27 cellular contexts compared by ENCODE assay signal in the genomic region with DNA sequence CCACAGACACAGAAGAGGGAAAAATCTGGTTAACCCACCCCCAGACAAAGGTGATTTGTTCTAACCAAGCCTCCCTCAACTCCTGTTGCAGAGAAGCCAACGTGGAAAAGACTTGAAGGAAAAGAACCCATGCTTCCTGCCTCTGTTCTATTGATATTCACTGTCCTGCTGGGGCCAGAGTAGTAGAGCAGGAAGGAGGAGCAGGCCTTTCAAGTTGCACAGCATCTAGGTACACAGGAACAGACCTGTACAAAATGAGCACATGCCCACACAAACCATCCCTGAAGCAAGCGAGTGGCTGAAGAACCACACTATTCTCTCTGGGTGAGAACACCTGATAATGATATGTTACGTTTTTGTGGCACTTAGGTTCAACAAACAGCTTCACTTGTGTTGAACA. TPM values are rescaled to one million over a fixed set of nuclear protein-coding genes. Genes with fewer than 3 reads are reported as not detected.
A peak's percentile ranks its signal among the peaks of the same experiment; 100 is the strongest.
DNase-seq lines count a peak whose midpoint lies in the region; ATAC-seq and TF ChIP-seq lines count a peak whose summit lies in the region.
"Had no signal": no experiment of that assay in that cellular context is flagged by ENCODE, and none has a peak within 500 bp of the region (broad histone marks: within the 10 kb centered on the region; RNA-seq: fewer than 3 reads in every experiment).

No MANE protein-coding gene starts in this region.

- DNase-seq in activated naive CD4-positive, alpha-beta T cell treated with anti-CD3 and anti-CD28 coated beads for 36 hours = no peak
- DNase-seq in activated naive CD4-positive, alpha-beta T cell treated with anti-CD3 and anti-CD28 coated beads, Interleukin-2, amount 50 U/mL, for 16 hours = no peak
- DNase-seq in activated CD8-positive, alpha-beta T cell treated with anti-CD3 and anti-CD28 coated beads for 36 hours = no peak
- DNase-seq in effector memory CD8-positive, alpha-beta T cell = no peak
- DNase-seq in T1000 (lab: John Stamatoyannopoulos, UW) = no peak
- DNase-seq in left lobe of liver (ENCODE audit: low spot score) = no peak
- DNase-seq: activated effector memory CD4-positive, alpha-beta T cell treated with anti-CD3 and anti-CD28 coated beads, Interleukin-2, amount 50 U/mL, for 16 hours; cerebellar nuclear complex; effector CD4-positive, alpha-beta T cell; GOT3; islet precursor cell; NCI-H1417; NCI-H2107; NCI-H510A; NK-92 treated with Interleukin-12 subunit alpha and Interleukin-12 subunit beta, amount 100 ng/mL, for 24 hours; SIG-M5; sigmoid colon; stimulated activated CD8-positive, alpha-beta memory T cell treated with anti-CD3 and anti-CD28 coated beads, Interleukin-4, amount 100 ng/mL, for 48 hours; WERI-Rb-1 had no signal

- no peak overlapping the region for H3K4me3 ChIP-seq in subcutaneous abdominal adipose tissue (ENCODE audit: low read depth in 1 of 5, low read length in 5 of 5)
- H3K4me3 ChIP-seq: MG63, sigmoid colon, suprapubic skin, uterus had no signal

- H3K9ac ChIP-seq in subcutaneous abdominal adipose tissue (ENCODE audit: low read length in 5 of 5) = no peak overlapping the region

- H3K27me3 Mint-ChIP-seq in activated naive CD4-positive, alpha-beta T cell treated with anti-CD3 and anti-CD28 coated beads for 36 hours (ENCODE audit: low read depth) = no peaks in the 10 kb centered on the region
- H3K27me3 Mint-ChIP-seq in activated CD8-positive, alpha-beta T cell treated with anti-CD3 and anti-CD28 coated beads for 36 hours = no peaks in the 10 kb centered on the region
- H3K27me3 Mint-ChIP-seq in effector memory CD8-positive, alpha-beta T cell = no peaks in the 10 kb centered on the region

- H3K9me3 ChIP-seq in subcutaneous abdominal adipose tissue (ENCODE audit: control insufficient read depth in 5 of 5, low read length in 5 of 5) = no peaks in the 10 kb centered on the region
- H3K9me3 ChIP-seq: MG63, sigmoid colon, suprapubic skin, uterus had no signal

- peaks cover 99% of the 10 kb centered on the region for H3K4me1 Mint-ChIP-seq in activated naive CD4-positive, alpha-beta T cell treated with anti-CD3 and anti-CD28 coated beads for 36 hours (ENCODE audit: low read depth)
- H3K4me1 Mint-ChIP-seq in activated CD8-positive, alpha-beta T cell treated with anti-CD3 and anti-CD28 coated beads for 36 hours (ENCODE audit: low read depth) = peaks cover 100% of the 10 kb centered on the region
- H3K4me1 Mint-ChIP-seq in effector memory CD8-positive, alpha-beta T cell (ENCODE audit: low read depth in 2 of 2) = peaks cover 73 to 95% of the 10 kb centered on the region in 2 donors

- peaks cover 44% of the 10 kb centered on the region for H3K36me3 Mint-ChIP-seq in activated naive CD4-positive, alpha-beta T cell treated with anti-CD3 and anti-CD28 coated beads for 36 hours (ENCODE audit: low read depth)
- H3K36me3 Mint-ChIP-seq in activated CD8-positive, alpha-beta T cell treated with anti-CD3 and anti-CD28 coated beads for 36 hours (ENCODE audit: low read depth) = peaks cover 89% of the 10 kb centered on the region
- H3K36me3 Mint-ChIP-seq in effector memory CD8-positive, alpha-beta T cell (ENCODE audit: insufficient read depth) = peaks cover 39% of the 10 kb centered on the region

- H3K4me1 ChIP-seq in subcutaneous abdominal adipose tissue (ENCODE audit: control insufficient read depth in 5 of 5, insufficient read depth in 5 of 5, low read length in 5 of 5) = peaks cover 2 to 14% (median 8%) of the 10 kb centered on the region in 5 donors
- H3K4me1 ChIP-seq: uterus had no signal

- intact Hi-C loops in activated naive CD4-positive, alpha-beta T cell treated with anti-CD3 and anti-CD28 coated beads for 36 hours (cut with micrococcal nuclease) = loop anchor here (10.0 kb wide), 1 partner anchor 280 kb away; a partner anchor contains a TSS
- intact Hi-C loops in activated CD8-positive, alpha-beta T cell treated with anti-CD3 and anti-CD28 coated beads for 36 hours (cut with micrococcal nuclease) = no loop called here

- H3K4me3 Mint-ChIP-seq in activated naive CD4-positive, alpha-beta T cell treated with anti-CD3 and anti-CD28 coated beads for 36 hours = no peak overlapping the region
- H3K4me3 Mint-ChIP-seq in activated CD8-positive, alpha-beta T cell treated with anti-CD3 and anti-CD28 coated beads for 36 hours = no peak overlapping the region
- peak overlapping the region; percentile 13 to 56 for H3K4me3 Mint-ChIP-seq in effector memory CD8-positive, alpha-beta T cell

- CTCF ChIA-PET in activated naive CD4-positive, alpha-beta T cell treated with anti-CD3 and anti-CD28 coated beads for 36 hours (lab: Charles Lee) = interaction anchor here (1.1 to 2.3 kb wide), 4 partner anchors 17 to 165 kb away, joined by 3 to 10 read pairs (median 4); a partner anchor contains a TSS
- CTCF ChIA-PET in activated CD8-positive, alpha-beta T cell treated with anti-CD3 and anti-CD28 coated beads for 36 hours (lab: Charles Lee) = interaction anchor here (0.8 to 7.5 kb wide), 10 partner anchors 9 to 165 kb away, joined by 3 to 68 read pairs (median 4); no protein-coding TSS in a partner anchor

- ATAC-seq in activated CD8-positive, alpha-beta T cell treated with anti-CD3 and anti-CD28 coated beads for 36 hours = no peak
- no peak for ATAC-seq in effector memory CD8-positive, alpha-beta T cell (replicated peaks)
- no peak for ATAC-seq in left lobe of liver
- no peak for ATAC-seq in HG03342 (IDR thresholded peaks at IDR 0.05; ENCODE audit: unreplicated experiment)

- peak overlapping the region; percentile 62 for H3K27ac ChIP-seq in subcutaneous abdominal adipose tissue (ENCODE audit: low read depth, low read length)
- H3K27ac ChIP-seq: C4-2B, sigmoid colon, uterus, WERI-Rb-1 had no signal

- H3K9me3 Mint-ChIP-seq in activated naive CD4-positive, alpha-beta T cell treated with anti-CD3 and anti-CD28 coated beads for 36 hours = no peaks in the 10 kb centered on the region
- peaks cover 2% of the 10 kb centered on the region for H3K9me3 Mint-ChIP-seq in activated CD8-positive, alpha-beta T cell treated with anti-CD3 and anti-CD28 coated beads for 36 hours
- H3K9me3 Mint-ChIP-seq in effector memory CD8-positive, alpha-beta T cell = no peaks in the 10 kb centered on the region

- POLR2A ChIA-PET in activated CD8-positive, alpha-beta T cell treated with anti-CD3 and anti-CD28 coated beads for 36 hours (lab: Charles Lee) = interaction anchor here (1.0 to 2.4 kb wide), 7 partner anchors 9 to 155 kb away, joined by 3 to 16 read pairs (median 4); a partner anchor contains a TSS

- H3K27ac Mint-ChIP-seq in activated naive CD4-positive, alpha-beta T cell treated with anti-CD3 and anti-CD28 coated beads for 36 hours = peak overlapping the region; percentile 19
- peak overlapping the region; percentile 97 for H3K27ac Mint-ChIP-seq in activated CD8-positive, alpha-beta T cell treated with anti-CD3 and anti-CD28 coated beads for 36 hours
- H3K27ac Mint-ChIP-seq in effector memory CD8-positive, alpha-beta T cell = peak overlapping the region; percentile 59 to 91
- H3K27ac Mint-ChIP-seq: progenitor cell of endocrine pancreas had no signal

- TF ChIP-seq CTCF in activated CD8-positive, alpha-beta T cell treated with anti-CD3 and anti-CD28 coated beads for 36 hours (IDR thresholded peaks at IDR 0.05) = no peak

- peaks cover 0 to 3% (median 0%) of the 10 kb centered on the region in 5 donors for H3K27me3 ChIP-seq in subcutaneous abdominal adipose tissue (ENCODE audit: control insufficient read depth in 5 of 5, insufficient read depth in 4 of 5, low read length in 5 of 5)
- H3K27me3 ChIP-seq: MG63, sigmoid colon, suprapubic skin, uterus had no signal

- no peaks in the 10 kb centered on the region for H3K36me3 ChIP-seq in subcutaneous abdominal adipose tissue (ENCODE audit: control insufficient read depth in 5 of 5, insufficient read depth in 5 of 5, low read length in 5 of 5)
- H3K36me3 ChIP-seq: MG63, sigmoid colon, suprapubic skin, uterus, WERI-Rb-1 had no signal

RNA-seq across cellular contexts. Expression of a gene that starts 29.9 kb away (rescaled TPM):
- total RNA-seq in activated naive CD4-positive, alpha-beta T cell treated with anti-CD3 and anti-CD28 coated beads for 36 hours = 10 to 100 TPM; 44.2 to 44.9 TPM
- total RNA-seq in activated CD8-positive, alpha-beta T cell treated with anti-CD3 and anti-CD28 coated beads for 36 hours = 100 to 1,000 TPM; 105 to 106 TPM
- total RNA-seq in left lobe of liver = 0.28 TPM
- total RNA-seq: G401 had no signal

Comparison
In these comparisons a context has a peak if more than half of its experiments do, and no peak if none do; other contexts are left out.
1. H3K27ac Mint-ChIP-seq: peak in every context shown above with its lines; median percentile 97 in activated CD8-positive, alpha-beta T cell treated with anti-CD3 and anti-CD28 coated beads for 36 hours; 75 in effector memory CD8-positive, alpha-beta T cell; 19 in activated naive CD4-positive, alpha-beta T cell treated with anti-CD3 and anti-CD28 coated beads for 36 hours.
2. H3K4me3 Mint-ChIP-seq: peak in effector memory CD8-positive, alpha-beta T cell (2 of 2); none in activated naive CD4-positive, alpha-beta T cell treated with anti-CD3 and anti-CD28 coated beads for 36 hours (single experiment) and activated CD8-positive, alpha-beta T cell treated with anti-CD3 and anti-CD28 coated beads for 36 hours (single experiment).
3. RNA of a gene that starts 29.9 kb away (total RNA-seq): 105 to 106 TPM in activated CD8-positive, alpha-beta T cell treated with anti-CD3 and anti-CD28 coated beads for 36 hours and 44.2 to 44.9 TPM in activated naive CD4-positive, alpha-beta T cell treated with anti-CD3 and anti-CD28 coated beads for 36 hours; 0.28 TPM in left lobe of liver (single experiment); every median in the first group is over 10 times any median in the second.